Comparison of ENCODE assay signal across 23 cellular contexts in genomic region chr11:130546901-130547694, GRCh38.
"Had no signal": no experiment of that assay in that cellular context is flagged by ENCODE, and none has a peak within 500 bp of the region (broad histone marks: within the 10 kb centered on the region; RNA-seq: fewer than 3 reads in every experiment).

No MANE protein-coding gene starts in this region.

- H3K9me3 ChIP-seq: mucosa of descending colon, neutrophil, psoas muscle, tibial nerve, uterus had no signal

- H3K27me3 ChIP-seq: hepatocyte, neutrophil, tibial nerve, uterus had no signal

- H3K4me1 ChIP-seq: parathyroid adenoma, uterus had no signal

- H3K27ac ChIP-seq: hepatocyte, neutrophil, parathyroid adenoma, psoas muscle, tibial nerve, uterus had no signal

- H3K36me3 ChIP-seq: neutrophil, tibial nerve, uterus had no signal

- DNase-seq: head of caudate nucleus; islet precursor cell; midbrain; mucosa of descending colon; naive thymus-derived CD4-positive, alpha-beta T cell; occipital lobe; psoas muscle; small intestine; stimulated activated CD4-positive, alpha-beta T cell treated with anti-CD3 and anti-CD28 coated beads, Interleukin-1b, Interleukin-23, amount 100 ng/mL, for 48 hours; stimulated activated CD4-positive, alpha-beta T cell treated with anti-CD3 and anti-CD28 coated beads, Interleukin-2, amount 100 ng/mL, for 48 hours; stimulated activated CD4-positive, alpha-beta T cell treated with anti-CD3 and anti-CD28 coated beads, Interleukin-4, amount 100 ng/mL, for 4 hours; stimulated activated CD8-positive, alpha-beta memory T cell treated with anti-CD3 and anti-CD28 coated beads, Interleukin-4, amount 100 ng/mL, for 48 hours; stimulated activated naive CD4-positive, alpha-beta T cell treated with Interleukin-2 at 50 U/mL for 16 hours; stimulated activated naive CD8-positive, alpha-beta T cell treated with anti-CD3 and anti-CD28 coated beads, Interleukin-15, amount 100 ng/mL, for 72 hours; substantia nigra; uterus had no signal

- H3K4me3 ChIP-seq: hepatocyte, lung, mucosa of descending colon, psoas muscle, tibial nerve, uterus had no signal

- ATAC-seq: left lobe of liver; mucosa of descending colon; naive thymus-derived CD4-positive, alpha-beta T cell; psoas muscle; stimulated activated memory B cell treated with anti-CD40 and anti-IgM and Interleukin-4, amounts not matched to agents 10 μg/mL and 1 μg/mL and 100 μg/mL, for 72 hours had no signal
